ENCODE assay signal across 26 cellular contexts in the genomic region with DNA sequence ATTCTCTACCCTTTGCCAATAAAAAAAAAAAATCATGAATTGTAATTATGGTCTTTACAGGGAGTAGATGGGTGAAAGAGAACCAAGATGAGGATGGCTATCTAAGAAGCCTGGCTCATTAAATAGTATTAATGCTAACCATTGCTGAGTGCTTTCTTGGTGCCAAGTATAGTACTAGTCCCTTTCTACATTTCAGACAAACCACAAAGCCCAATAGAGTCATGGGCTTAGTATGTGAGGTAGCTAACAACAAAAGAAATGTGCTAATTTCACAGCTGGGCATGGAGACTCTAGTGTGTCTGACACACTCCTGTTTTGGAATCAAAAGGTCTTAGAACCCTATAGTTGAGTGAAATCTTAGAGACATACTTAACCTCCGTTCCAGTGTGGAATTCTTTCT.
"Had no signal": no experiment of that assay in that cellular context is flagged by ENCODE, and none has a peak within 500 bp of the region (broad histone marks: within the 10 kb centered on the region; RNA-seq: fewer than 3 reads in every experiment).

No MANE protein-coding gene starts in this region.

- H3K4me3 Mint-ChIP-seq: activated naive CD4-positive, alpha-beta T cell treated with anti-CD3 and anti-CD28 coated beads, Interleukin-2, amount 10 ng/mL, durations not matched to agents 7 days and 5 days; activated naive CD8-positive, alpha-beta T cell treated with anti-CD3 and anti-CD28 coated beads, Interleukin-2, amount 50 U/mL, for 24 hours; activated T-cell treated with anti-CD3 and anti-CD28 coated beads, Interleukin-2, amount 50 U/mL, for 24 hours; central memory CD8-positive, alpha-beta T cell; effector memory CD8-positive, alpha-beta T cell; mesothelial cell of epicardium; nephron; stimulated activated naive CD8-positive, alpha-beta T cell treated with anti-CD3 and anti-CD28 coated beads, Interleukin-15, Interleukin-2, amounts not matched to agents 100 ng/mL and 50 ng/mL, for 24 hours; WTC11 had no signal

- H3K36me3 Mint-ChIP-seq: activated naive CD4-positive, alpha-beta T cell treated with anti-CD3 and anti-CD28 coated beads, Interleukin-2, amount 10 ng/mL, durations not matched to agents 7 days and 5 days; mesothelial cell of epicardium; WTC11 had no signal

- H3K27me3 ChIP-seq: esophagus muscularis mucosa, gastroesophageal sphincter, heart left ventricle, left lung, neutrophil, ovary, tibial artery had no signal

- H3K9me3 ChIP-seq: esophagus muscularis mucosa, gastroesophageal sphincter, heart left ventricle, left lung, neutrophil, ovary, psoas muscle, tibial artery had no signal

- H3K27ac Mint-ChIP-seq: activated naive CD4-positive, alpha-beta T cell treated with anti-CD3 and anti-CD28 coated beads, Interleukin-2, amount 10 ng/mL, durations not matched to agents 7 days and 5 days; activated naive CD8-positive, alpha-beta T cell treated with anti-CD3 and anti-CD28 coated beads, Interleukin-2, amount 50 U/mL, for 24 hours; activated T-cell treated with anti-CD3 and anti-CD28 coated beads, Interleukin-2, amount 50 U/mL, for 24 hours; effector memory CD8-positive, alpha-beta T cell; mesothelial cell of epicardium; nephron; stimulated activated naive CD8-positive, alpha-beta T cell treated with anti-CD3 and anti-CD28 coated beads, Interleukin-15, Interleukin-2, amounts not matched to agents 100 ng/mL and 50 ng/mL, for 24 hours; WTC11 had no signal

- H3K27ac ChIP-seq: esophagus muscularis mucosa, gastroesophageal sphincter, heart left ventricle, left lung, neutrophil, ovary, psoas muscle, tibial artery had no signal

- H3K9me3 Mint-ChIP-seq: activated naive CD8-positive, alpha-beta T cell treated with anti-CD3 and anti-CD28 coated beads, Interleukin-2, amount 50 U/mL, for 24 hours; mesothelial cell of epicardium; nephron; WTC11 had no signal

- H3K36me3 ChIP-seq: esophagus muscularis mucosa, gastroesophageal sphincter, heart left ventricle, left lung, neutrophil, ovary, tibial artery had no signal

- H3K4me1 Mint-ChIP-seq: activated naive CD4-positive, alpha-beta T cell treated with anti-CD3 and anti-CD28 coated beads, Interleukin-2, amount 10 ng/mL, durations not matched to agents 7 days and 5 days; activated naive CD8-positive, alpha-beta T cell treated with anti-CD3 and anti-CD28 coated beads, Interleukin-2, amount 50 U/mL, for 24 hours; central memory CD8-positive, alpha-beta T cell; mesothelial cell of epicardium had no signal

- ATAC-seq: activated naive CD8-positive, alpha-beta T cell treated with anti-CD3 and anti-CD28 coated beads, Interleukin-2, amount 50 U/mL, for 24 hours; effector memory CD8-positive, alpha-beta T cell; gastroesophageal sphincter; heart left ventricle; left lung; psoas muscle; right cardiac atrium; WTC11 had no signal

- H3K4me3 ChIP-seq: esophagus muscularis mucosa, gastroesophageal sphincter, heart left ventricle, left lung, ovary, psoas muscle, tibial artery had no signal

- H3K4me1 ChIP-seq: gastroesophageal sphincter, left lung, tibial artery had no signal

- H3K27me3 Mint-ChIP-seq: activated naive CD4-positive, alpha-beta T cell treated with anti-CD3 and anti-CD28 coated beads, Interleukin-2, amount 10 ng/mL, durations not matched to agents 7 days and 5 days; activated naive CD8-positive, alpha-beta T cell treated with anti-CD3 and anti-CD28 coated beads, Interleukin-2, amount 50 U/mL, for 24 hours; activated T-cell treated with anti-CD3 and anti-CD28 coated beads, Interleukin-2, amount 50 U/mL, for 24 hours; central memory CD8-positive, alpha-beta T cell; effector memory CD8-positive, alpha-beta T cell; stimulated activated naive CD8-positive, alpha-beta T cell treated with anti-CD3 and anti-CD28 coated beads, Interleukin-15, Interleukin-2, amounts not matched to agents 100 ng/mL and 50 ng/mL, for 24 hours had no signal

- DNase-seq: activated CD4-positive, alpha-beta T cell treated with anti-CD3 and anti-CD28 coated beads, Interleukin-2, amount 50 U/mL, for 4 hours; activated CD8-positive, alpha-beta memory T cell treated with anti-CD3 and anti-CD28 coated beads for 24 hours; activated CD8-positive, alpha-beta memory T cell treated with anti-CD3 and anti-CD28 coated beads, Interleukin-2, amount 50 U/mL, for 4 hours; activated naive CD4-positive, alpha-beta T cell treated with anti-CD3 and anti-CD28 coated beads, Interleukin-2, amount 10 ng/mL, durations not matched to agents 7 days and 5 days; activated naive CD8-positive, alpha-beta T cell treated with anti-CD3 and anti-CD28 coated beads, Interleukin-2, amount 50 U/mL, for 24 hours; activated T-cell treated with anti-CD3 and anti-CD28 coated beads, Interleukin-2, amount 50 U/mL, for 24 hours; effector memory CD8-positive, alpha-beta T cell; heart left ventricle; islet precursor cell; left lung; ovary; psoas muscle; right cardiac atrium; stimulated activated CD4-positive, alpha-beta T cell treated with anti-CD3 and anti-CD28 coated beads, Interleukin-12 subunit alpha, Interleukin-12 subunit beta, amount 100 ng/mL, for 4 hours; stimulated activated CD4-positive, alpha-beta T cell treated with anti-CD3 and anti-CD28 coated beads, Interleukin-4, amount 100 ng/mL, for 4 hours; substantia nigra; T-helper 9 cell; tibial artery had no signal
